In genomic region chr7:105218215-105218614, GRCh38 we compare ENCODE assay signal across 16 cellular contexts.
A peak's percentile ranks its signal among the peaks of the same experiment; 100 is the strongest.
DNase-seq lines count a peak whose midpoint lies in the region; ATAC-seq, FAIRE-seq and TF ChIP-seq lines count a peak whose summit lies in the region.
"Had no signal": no experiment of that assay in that cellular context is flagged by ENCODE, and none has a peak within 500 bp of the region (broad histone marks: within the 10 kb centered on the region; RNA-seq: fewer than 3 reads in every experiment).

No MANE protein-coding gene starts in this region.

- H3K9me3 ChIP-seq in small intestine (ENCODE audit: control insufficient read depth, low read depth) (no peaks in the 10 kb centered on the region), Peyer's patch (no peaks in the 10 kb centered on the region)

- DNase-seq in EL = peak; percentile 20
- DNase-seq in LoVo (ENCODE audit: low spot score) = peak; percentile 75
- DNase-seq in small intestine = peak; percentile 21
- no peak for DNase-seq in NCI-H1930 (lab: John Stamatoyannopoulos, UW)
- DNase-seq in Peyer's patch = no peak
- DNase-seq: activated CD4-positive, alpha-beta T cell treated with anti-CD3 and anti-CD28 coated beads, Interleukin-2, amount 10 ng/mL, durations not matched to agents 24 days and 14 days; activated naive CD4-positive, alpha-beta T cell treated with anti-CD3 and anti-CD28 coated beads, Interleukin-2, amount 10 ng/mL, durations not matched to agents 7 days and 5 days; heart right ventricle; kidney; midbrain; NCI-H524; retina had no signal

- no peak for FAIRE-seq in small intestine (lab: Jason Lieb, UNC)
- FAIRE-seq: kidney had no signal

- H3K4me3 ChIP-seq in small intestine (ENCODE audit: low read depth in 1 of 2, low read length in 2 of 2) = no peak overlapping the region
- H3K4me3 ChIP-seq in Peyer's patch = no peak overlapping the region
- H3K4me3 ChIP-seq: BLaER1 treated with 17β-estradiol and CSF1 and Interleukin-3, amounts not matched to agents 10 nM and 100 nM; heart right ventricle had no signal

- no peak for TF ChIP-seq POLR2A in Peyer's patch (IDR thresholded peaks at IDR 0.05)

- WGBS in small intestine, 3 donors = 65 to 82% (median 73%) methylated on average over 4 of the region's 4 CpGs

- H3K36me3 ChIP-seq in small intestine (ENCODE audit: control insufficient read depth in 2 of 2, insufficient read depth in 2 of 2, low read length in 2 of 2) (no peaks in the 10 kb centered on the region), Peyer's patch (no peaks in the 10 kb centered on the region)

- ATAC-seq in esophagus mucosa = peak; percentile 79
- ATAC-seq in HG02798 (IDR thresholded peaks at IDR 0.05; ENCODE audit: poor library complexity, unreplicated experiment) = no peak

- no peaks in the 10 kb centered on the region for H3K27me3 ChIP-seq in small intestine (ENCODE audit: control insufficient read depth in 2 of 2, insufficient read depth in 2 of 2, low read length in 2 of 2)
- H3K27me3 ChIP-seq in Peyer's patch = no peaks in the 10 kb centered on the region
- H3K27me3 ChIP-seq: BLaER1 treated with 17β-estradiol and CSF1 and Interleukin-3, amounts not matched to agents 10 nM and 100 nM; heart right ventricle had no signal

- H3K27ac ChIP-seq in small intestine (ENCODE audit: low read depth in 1 of 2, low read length in 1 of 2) (no peak overlapping the region), Peyer's patch (no peak overlapping the region)
- H3K27ac ChIP-seq: BLaER1 treated with 17β-estradiol and CSF1 and Interleukin-3, amounts not matched to agents 10 nM and 100 nM; heart right ventricle; HL-60 had no signal

- no peak for TF ChIP-seq CTCF in Peyer's patch (IDR thresholded peaks at IDR 0.05)

- H3K4me1 ChIP-seq in small intestine (ENCODE audit: control insufficient read depth in 2 of 2, insufficient read depth in 1 of 2, low read depth in 1 of 2, low read length in 1 of 2) (no peaks in the 10 kb centered on the region), Peyer's patch (peaks cover 0 to 3% (median 0%) of the 10 kb centered on the region in 4 donors)

Comparison
In these comparisons a context has a peak if more than half of its experiments do, and no peak if none do; other contexts are left out.
1. DNase-seq: peak in EL (single experiment), LoVo (single experiment) and small intestine (single experiment); none in NCI-H1930 (0 of 2) and Peyer's patch (0 of 3).